ENCODE assay signal across 17 cellular contexts in the genomic region with DNA sequence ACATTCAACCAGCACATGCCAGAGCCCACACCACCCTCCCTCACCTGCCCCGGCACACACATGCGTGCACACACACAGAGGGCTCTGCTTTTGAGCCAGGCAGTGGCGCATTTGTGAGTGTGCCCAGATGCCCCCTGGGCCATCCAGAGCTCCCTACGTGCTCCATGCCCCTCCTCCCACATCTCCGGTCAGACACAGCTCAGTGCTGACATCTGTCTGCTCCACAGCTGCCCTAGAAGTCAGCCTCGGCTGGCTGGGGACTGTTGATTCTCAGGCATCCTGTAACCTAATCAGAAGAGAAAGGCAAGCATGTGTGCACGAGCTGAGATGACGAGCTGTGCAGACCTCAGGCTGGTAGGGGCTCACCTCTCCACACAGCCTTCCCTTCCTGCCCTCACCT.
DNase-seq lines count a peak whose midpoint lies in the region; TF ChIP-seq lines count a peak whose summit lies in the region.
"Had no signal": no experiment of that assay in that cellular context is flagged by ENCODE, and none has a peak within 500 bp of the region (broad histone marks: within the 10 kb centered on the region; RNA-seq: fewer than 3 reads in every experiment).

No MANE protein-coding gene starts in this region.

- WGBS in endodermal cell (ENCODE audit: insufficient coverage in 1 of 2, insufficient read length in 1 of 2), 2 experiments = 88 to 100% methylated on average over 2 to 8 of the region's 8 CpGs

- H3K27me3 Mint-ChIP-seq in endodermal cell (ENCODE audit: insufficient read depth) (no peaks in the 10 kb centered on the region), nephron (ENCODE audit: low read depth) (no peaks in the 10 kb centered on the region)

- intact Hi-C loops in vagina (cut with DNase I) = loop anchor here (5.0 kb wide), 1 partner anchor 992 kb away; no protein-coding TSS in a partner anchor

- H3K27me3 ChIP-seq in BLaER1 = no peaks in the 10 kb centered on the region
- no peaks in the 10 kb centered on the region for H3K27me3 ChIP-seq in OCI-LY3 (ENCODE audit: low read depth, low read length)
- no peaks in the 10 kb centered on the region for H3K27me3 ChIP-seq in endodermal cell (ENCODE audit: control insufficient read depth, insufficient read depth, low read length, poor library complexity, severe bottlenecking)
- no peaks in the 10 kb centered on the region for H3K27me3 ChIP-seq in vagina
- H3K27me3 ChIP-seq: adrenal gland, pancreas had no signal

- no peak overlapping the region for H2AFZ ChIP-seq in OCI-LY3 (ENCODE audit: low read depth, low read length)

- peaks cover 98% of the 10 kb centered on the region for H4K20me1 ChIP-seq in BLaER1
- no peaks in the 10 kb centered on the region for H4K20me1 ChIP-seq in OCI-LY3 (ENCODE audit: insufficient read depth, low read length)

- H3K4me1 Mint-ChIP-seq in endodermal cell = no peaks in the 10 kb centered on the region
- peaks cover 30% of the 10 kb centered on the region for H3K4me1 Mint-ChIP-seq in nephron

- no peak for TF ChIP-seq CTCF in OCI-LY3 (IDR thresholded peaks at IDR 0.05; ENCODE audit: low read depth, low read length)
- no peak for TF ChIP-seq CTCF in endodermal cell (conservative IDR thresholded peaks at IDR 0.05)
- no peak for TF ChIP-seq CTCF in nephron (IDR thresholded peaks at IDR 0.05; ENCODE audit: unreplicated experiment in 3 of 3)
- TF ChIP-seq CTCF in vagina (IDR thresholded peaks at IDR 0.05) = no peak

- peak overlapping the region; percentile 82 for H3K27ac Mint-ChIP-seq in endodermal cell
- H3K27ac Mint-ChIP-seq in nephron = peak overlapping the region; percentile 50 to 79 (median 61)
- H3K27ac Mint-ChIP-seq: activated T-cell treated with anti-CD3 and anti-CD28 coated beads, Interleukin-2, amount 50 U/mL, for 72 hours had no signal

- DNase-seq in endodermal cell = no peak
- no peak for DNase-seq in amniotic stem cell (lab: John Stamatoyannopoulos, UW)
- no peak for DNase-seq in vagina (ENCODE audit: extremely low spot score in 2 of 2)
- no peak for DNase-seq in cortex of kidney (lab: John Stamatoyannopoulos, UW)
- no peak for DNase-seq in ecto neural progenitor cell (ENCODE audit: low spot score)
- DNase-seq: activated CD4-positive, alpha-beta T cell treated with anti-CD3 and anti-CD28 coated beads, Interleukin-2, amount 50 U/mL, for 1 hour; activated T-cell treated with anti-CD3 and anti-CD28 coated beads, Interleukin-2, amount 50 U/mL, for 72 hours; islet precursor cell; NCI-H1048; NCI-H345; stimulated activated naive CD8-positive, alpha-beta T cell treated with anti-CD3 and anti-CD28 coated beads, Interleukin-15, Interleukin-2, amounts not matched to agents 100 U/mL and 50 U/mL, for 24 hours had no signal

- H3K36me3 ChIP-seq in BLaER1 (peaks cover 91% of the 10 kb centered on the region), OCI-LY3 (replicated peaks; ENCODE audit: low read depth, low read length) (no peaks in the 10 kb centered on the region), endodermal cell (ENCODE audit: control insufficient read depth, insufficient read depth, low read length) (peaks cover 55% of the 10 kb centered on the region), vagina (peaks cover 0 to 36% of the 10 kb centered on the region in 2 donors)

- no peaks in the 10 kb centered on the region for H3K9me3 ChIP-seq in BLaER1
- no peaks in the 10 kb centered on the region for H3K9me3 ChIP-seq in OCI-LY3 (ENCODE audit: insufficient read depth, low read length)
- no peaks in the 10 kb centered on the region for H3K9me3 ChIP-seq in endodermal cell (ENCODE audit: control insufficient read depth, low read length)
- no peaks in the 10 kb centered on the region for H3K9me3 ChIP-seq in vagina
- H3K9me3 ChIP-seq: adrenal gland, pancreas had no signal

- H3K9me3 Mint-ChIP-seq in endodermal cell = no peaks in the 10 kb centered on the region
- H3K9me3 Mint-ChIP-seq in nephron = no peaks in the 10 kb centered on the region
- H3K9me3 Mint-ChIP-seq: activated T-cell treated with anti-CD3 and anti-CD28 coated beads, Interleukin-2, amount 50 U/mL, for 72 hours had no signal

- peaks cover 50% of the 10 kb centered on the region for H3K36me3 Mint-ChIP-seq in endodermal cell (ENCODE audit: low read depth)
- H3K36me3 Mint-ChIP-seq in nephron (ENCODE audit: low read depth) = peaks cover 47% of the 10 kb centered on the region

- no peaks in the 10 kb centered on the region for H3K79me2 ChIP-seq in OCI-LY3 (ENCODE audit: low read length)

- no peak for TF ChIP-seq POLR2A in vagina (IDR thresholded peaks at IDR 0.05)

- H3K4me3 ChIP-seq in BLaER1 = no peak overlapping the region
- no peak overlapping the region for H3K4me3 ChIP-seq in OCI-LY3 (ENCODE audit: low read length)
- no peak overlapping the region for H3K4me3 ChIP-seq in endodermal cell (ENCODE audit: low read length)
- H3K4me3 ChIP-seq in vagina = no peak overlapping the region
- H3K4me3 ChIP-seq: adrenal gland, pancreas, SK-N-MC had no signal

- H3K27ac ChIP-seq in BLaER1 (no peak overlapping the region), OCI-LY3 (ENCODE audit: low read length) (no peak overlapping the region), endodermal cell (ENCODE audit: low read depth, low read length) (no peak overlapping the region), vagina (no peak overlapping the region)
- H3K27ac ChIP-seq: pancreas, SK-N-MC had no signal

- H3K9ac ChIP-seq in BLaER1 = no peak overlapping the region
- H3K9ac ChIP-seq in OCI-LY3 (ENCODE audit: low read length) = no peak overlapping the region
- H3K9ac ChIP-seq in endodermal cell (ENCODE audit: extremely low read depth, low read length, poor library complexity, severe bottlenecking) = no peak overlapping the region

- no peak overlapping the region for H3K4me3 Mint-ChIP-seq in endodermal cell
- no peak overlapping the region for H3K4me3 Mint-ChIP-seq in nephron
- H3K4me3 Mint-ChIP-seq: activated T-cell treated with anti-CD3 and anti-CD28 coated beads, Interleukin-2, amount 50 U/mL, for 72 hours had no signal

- H3K4me1 ChIP-seq in BLaER1 (peaks cover 87% of the 10 kb centered on the region), OCI-LY3 (ENCODE audit: low read length) (peaks cover 11% of the 10 kb centered on the region), endodermal cell (ENCODE audit: control insufficient read depth, insufficient read depth, low read length) (no peaks in the 10 kb centered on the region), vagina (peaks cover 34% of the 10 kb centered on the region)
- H3K4me1 ChIP-seq: adrenal gland, pancreas had no signal

- H3K4me2 ChIP-seq in BLaER1 (peak overlapping the region; percentile 72), OCI-LY3 (ENCODE audit: low read length) (peak overlapping the region; percentile 5; the same call in 1 of the 2 replicates)
